In genomic region chr10:15370741-15371701, GRCh38 we compare ENCODE assay signal across 8 cellular contexts. TPM values are rescaled to one million over a fixed set of nuclear protein-coding genes. Genes with fewer than 3 reads are reported as not detected.
DNase-seq lines count a peak whose midpoint lies in the region; ATAC-seq and TF ChIP-seq lines count a peak whose summit lies in the region.

Gene FAM171A1 (minus strand): TSS chr10:15371289. CDS start chr10:15371052, 237 bp downstream.

- TF ChIP-seq RAD21 in liver (IDR thresholded peaks at IDR 0.05) = peak in 1 of 2 donors; percentile 38

- H3K9me3 ChIP-seq in BLaER1 (peaks cover 2% of the 10 kb centered on the region), liver (ENCODE audit: control insufficient read depth in 4 of 4, low read length in 3 of 4) (no peaks in the 10 kb centered on the region)

- H3K27me3 ChIP-seq in BLaER1 (no peaks in the 10 kb centered on the region), liver (ENCODE audit: control insufficient read depth in 4 of 4, insufficient read depth in 4 of 4, low read length in 3 of 4) (peaks cover 0 to 2% (median 0%) of the 10 kb centered on the region in 4 donors)

- 2% methylated on average over 135 of the region's 135 CpGs for WGBS in liver

- H3K36me3 Mint-ChIP-seq in dendritic cell treated with granulocyte-macrophage colony-stimulating factor and Interleukin-4, amounts not matched to agents 40 ng/mL and 50 ng/mL, for 4 days (ENCODE audit: low read depth) = no peaks in the 10 kb centered on the region

- H3K27me3 Mint-ChIP-seq in dendritic cell treated with granulocyte-macrophage colony-stimulating factor and Interleukin-4, amounts not matched to agents 40 ng/mL and 50 ng/mL, for 4 days = peaks cover 78% of the 10 kb centered on the region

- H3K27ac Mint-ChIP-seq in dendritic cell treated with granulocyte-macrophage colony-stimulating factor and Interleukin-4, amounts not matched to agents 40 ng/mL and 50 ng/mL, for 4 days = no peak within 1 kb of the TSS

- no peaks in the 10 kb centered on the region for H3K36me3 ChIP-seq in BLaER1
- no peaks in the 10 kb centered on the region for H3K36me3 ChIP-seq in liver (ENCODE audit: control insufficient read depth in 4 of 4, insufficient read depth in 3 of 4, low read depth in 1 of 4, low read length in 3 of 4)

- H3K27ac ChIP-seq in BLaER1 (peak within 1 kb of the TSS; percentile 94), liver (ENCODE audit: low read depth in 1 of 2, low read length in 2 of 2) (peak within 1 kb of the TSS; percentile 41 to 46)

- H3K4me3 Mint-ChIP-seq in dendritic cell treated with granulocyte-macrophage colony-stimulating factor and Interleukin-4, amounts not matched to agents 40 ng/mL and 50 ng/mL, for 4 days = peak within 1 kb of the TSS; percentile 39

- ATAC-seq in GM19468 (IDR thresholded peaks at IDR 0.05; ENCODE audit: extremely low read depth, unreplicated experiment) = peak; percentile 48

- peak; percentile 74 for TF ChIP-seq CTCF in LNCaP clone FGC (IDR thresholded peaks at IDR 0.05; ENCODE audit: control insufficient read depth, extremely low read depth, insufficient read depth)
- TF ChIP-seq CTCF in liver (IDR thresholded peaks at IDR 0.05; ENCODE audit: low read depth, low read length, missing input control) = peak; percentile 38

- H3K9ac ChIP-seq in BLaER1 (peak within 1 kb of the TSS; percentile 97), liver (ENCODE audit: low read depth in 1 of 2, low read length in 2 of 2) (peak within 1 kb of the TSS; percentile 50 to 72)

- no peaks in the 10 kb centered on the region for H3K9me3 Mint-ChIP-seq in dendritic cell treated with granulocyte-macrophage colony-stimulating factor and Interleukin-4, amounts not matched to agents 40 ng/mL and 50 ng/mL, for 4 days

- H3K4me1 ChIP-seq in BLaER1 (peaks cover 26% of the 10 kb centered on the region), liver (ENCODE audit: control insufficient read depth in 4 of 4, insufficient read depth in 4 of 4, low read length in 3 of 4) (peaks cover 1 to 13% (median 6%) of the 10 kb centered on the region in 4 donors)

- H4K20me1 ChIP-seq in BLaER1 = peaks cover 30% of the 10 kb centered on the region

- intact Hi-C loops in dendritic cell treated with granulocyte-macrophage colony-stimulating factor and Interleukin-4, amounts not matched to agents 40 ng/mL and 50 ng/mL, for 4 days (cut with micrococcal nuclease) = no loop called here

- H3K4me1 Mint-ChIP-seq in dendritic cell treated with granulocyte-macrophage colony-stimulating factor and Interleukin-4, amounts not matched to agents 40 ng/mL and 50 ng/mL, for 4 days (ENCODE audit: low read depth) = no peaks in the 10 kb centered on the region

- H3K4me2 ChIP-seq in BLaER1 = peak within 1 kb of the TSS; percentile 99

- DNase-seq in LNCaP clone FGC (ENCODE audit: low read depth) (no peak), SKM-1 (lab: John Stamatoyannopoulos, UW; ENCODE audit: unreplicated experiment) (no peak)
- DNase-seq in activated CD4-positive, alpha-beta T cell treated with anti-CD3 and anti-CD28 coated beads, Interleukin-2, amount 50 U/mL, for 48 hours = peak; percentile 62 to 66
- DNase-seq in stimulated activated CD4-positive, alpha-beta T cell treated with anti-CD3 and anti-CD28 coated beads, Interleukin-2, amount 100 ng/mL, for 48 hours = peak; percentile 36 to 59

- H3K4me3 ChIP-seq in BLaER1 (peak within 1 kb of the TSS; percentile 92), LNCaP clone FGC (ENCODE audit: low read depth, low read length) (peak within 1 kb of the TSS; percentile 57), liver (ENCODE audit: low read depth in 1 of 3, low read length in 3 of 3) (peak within 1 kb of the TSS; percentile 18 to 99 (median 62))

TF ChIP-seq in liver, 16 proteins besides CTCF, POLR2A, EP300 and RAD21:
- no peak for TF ChIP-seq SP1 (IDR thresholded peaks at IDR 0.05)
- no peak for TF ChIP-seq MAX (IDR thresholded peaks at IDR 0.05)
- TF ChIP-seq HNF4A (conservative IDR thresholded peaks at IDR 0.05) = no peak
- TF ChIP-seq FOXA1 (IDR thresholded peaks at IDR 0.05) = no peak
- no peak for TF ChIP-seq ATF3 (IDR thresholded peaks at IDR 0.05)
- TF ChIP-seq YY1 (IDR thresholded peaks at IDR 0.05) = no peak
- no peak for TF ChIP-seq JUND (IDR thresholded peaks at IDR 0.05)
- TF ChIP-seq TAF1 (conservative IDR thresholded peaks at IDR 0.05) = no peak
- no peak for TF ChIP-seq FOXA2 (IDR thresholded peaks at IDR 0.05)
- no peak for TF ChIP-seq HNF4G (IDR thresholded peaks at IDR 0.05)

RNA-seq across cellular contexts. Expression of gene FAM171A1, which starts in this region (rescaled TPM):
- 1 to 10 TPM; 2.5 to 8.8 TPM for total RNA-seq in liver
- polyA plus RNA-seq in liver = 10 to 100 TPM in 1 of 2 donors, 1 to 10 TPM in 1; 6.6 to 10.2 TPM

Comparison
In these comparisons a context has a peak if more than half of its experiments do, and no peak if none do; other contexts are left out.
1. DNase-seq: peak in activated CD4-positive, alpha-beta T cell treated with anti-CD3 and anti-CD28 coated beads, Interleukin-2, amount 50 U/mL, for 48 hours (2 of 2) and stimulated activated CD4-positive, alpha-beta T cell treated with anti-CD3 and anti-CD28 coated beads, Interleukin-2, amount 100 ng/mL, for 48 hours (2 of 2); none in LNCaP clone FGC (single experiment) and SKM-1 (single experiment).
2. Peak in every context shown above with its lines, with median percentiles within 50 percentile points of each other: H3K4me3 ChIP-seq.